Comparison of ENCODE assay signal across 27 cellular contexts in genomic region chr15:40295297-40295696, GRCh38. TPM values are rescaled to one million over a fixed set of nuclear protein-coding genes. Genes with fewer than 3 reads are reported as not detected.
DNase-seq lines count a peak whose midpoint lies in the region; ATAC-seq, FAIRE-seq and TF ChIP-seq lines count a peak whose summit lies in the region.
"Had no signal": no experiment of that assay in that cellular context is flagged by ENCODE, and none has a peak within 500 bp of the region (broad histone marks: within the 10 kb centered on the region; RNA-seq: fewer than 3 reads in every experiment).

No MANE protein-coding gene starts in this region.

- peak; percentile 15 for DNase-seq in GM20000 (ENCODE audit: low spot score)
- DNase-seq in HTR-8/SVneo (ENCODE audit: insufficient read length, low spot score), result no peak
- DNase-seq in H1 (ENCODE audit: low read depth in 1 of 2, low spot score in 2 of 2), result no peak
- DNase-seq in trophoblast cell, result no peak
- no peak for DNase-seq in kidney glomerular epithelial cell (lab: John Stamatoyannopoulos, UW)
- no peak for DNase-seq in T-cell
- DNase-seq in NCI-H1436 treated with DMSO at 0.1 percent for 48 hours (lab: John Stamatoyannopoulos, UW), result no peak
- DNase-seq: Caco-2; CD4-positive, alpha-beta memory T cell; DMS 273 treated with DMSO at 0.1 percent for 48 hours; HFFc6; IMR-90; MV-4-11; NCI-H1105 treated with DMSO at 0.1 percent for 48 hours; NCI-H1694; NCI-H2081 treated with DMSO at 0.1 percent for 48 hours; NCI-H2171 treated with DMSO at 0.1 percent for 48 hours; NCI-H526; Peyer's patch had no signal

- TF ChIP-seq EP300 in H1 (IDR thresholded peaks at IDR 0.05; ENCODE audit: borderline replicate concordance in 1 of 2, low read depth in 2 of 2, low read length in 2 of 2), result no peak

- H3K18ac ChIP-seq in H1 (ENCODE audit: extremely low read depth, low read length), result no peak overlapping the region
- H3K18ac ChIP-seq in trophoblast cell (ENCODE audit: low read length), result no peak overlapping the region

- H3K4me1 ChIP-seq in H1 (replicated peaks in 1 of 4; ENCODE audit: control insufficient read depth in 3 of 4, insufficient read depth in 4 of 4, low read length in 3 of 4) (peaks cover 0 to 15% (median 10%) of the 10 kb centered on the region in 4 experiments; a peak in 4 of 7 replicates), trophoblast cell (ENCODE audit: control insufficient read depth in 1 of 2, insufficient read depth in 2 of 2, low read length in 2 of 2) (peaks cover 15 to 24% of the 10 kb centered on the region in 2 experiments)
- H3K4me1 ChIP-seq: SJCRH30 had no signal

- H4K91ac ChIP-seq in H1 (replicated peaks; ENCODE audit: insufficient read length, low read length) (no peak overlapping the region), trophoblast cell (ENCODE audit: low read depth, low read length) (no peak overlapping the region)

- H2AFZ ChIP-seq in H1 (ENCODE audit: low read length) (no peak overlapping the region), trophoblast cell (ENCODE audit: insufficient read depth, low read length, poor library complexity) (no peak overlapping the region)

- H4K5ac ChIP-seq in H1 (ENCODE audit: insufficient read length, low read depth, low read length), result no peak overlapping the region

- H3K4me3 Mint-ChIP-seq in T-cell, result no peak overlapping the region
- H3K4me3 Mint-ChIP-seq: CD4-positive, alpha-beta memory T cell; HFFc6 had no signal

- H3K36me3 ChIP-seq in H1 (ENCODE audit: control insufficient read depth in 2 of 4, insufficient read depth in 4 of 4, low read length in 3 of 4), result no peaks in the 10 kb centered on the region
- no peaks in the 10 kb centered on the region for H3K36me3 ChIP-seq in trophoblast cell (ENCODE audit: control insufficient read depth in 1 of 2, insufficient read depth in 2 of 2, low read length in 2 of 2)
- H3K36me3 ChIP-seq: Peyer's patch, SJCRH30 had no signal

- H3K27ac ChIP-seq in H1 (ENCODE audit: low read depth, low read length) (no peak overlapping the region), trophoblast cell (ENCODE audit: low read depth, low read length) (no peak overlapping the region)
- H3K27ac ChIP-seq: BLaER1 treated with 17β-estradiol and CSF1 and Interleukin-3, amounts not matched to agents 10 nM and 100 nM; HL-60; Peyer's patch; SJCRH30 had no signal

- H2BK5ac ChIP-seq in H1 (ENCODE audit: low read depth, low read length) (no peak overlapping the region), trophoblast cell (ENCODE audit: low read depth, low read length, poor library complexity) (no peak overlapping the region)

- no peak for TF ChIP-seq RAD21 in H1 (IDR thresholded peaks at IDR 0.05 in 1 of 2, conservative IDR thresholded peaks at IDR 0.05 in 1 of 2; ENCODE audit: low read depth in 2 of 2, low read length in 2 of 2)

- H3K79me1 ChIP-seq in H1 (ENCODE audit: low read depth, low read length) (no peaks in the 10 kb centered on the region), trophoblast cell (ENCODE audit: low read length) (peaks cover 3% of the 10 kb centered on the region)

- H3K23ac ChIP-seq in H1 (ENCODE audit: insufficient read length), result no peak overlapping the region
- H3K23ac ChIP-seq in trophoblast cell (ENCODE audit: low read length), result no peak overlapping the region

- WGBS in H1 (ENCODE audit: extremely low coverage in 1 of 2, insufficient coverage in 1 of 2, insufficient read length in 1 of 2, insufficient replicate concordance in 2 of 2, low coverage in 1 of 2, low lambda C conversion rate in 2 of 2, missing lambda C conversion rate in 1 of 2), 2 experiments, result 100% methylated on average over 1 of the region's 1 CpG; no CpG with 5 or more reads in 1 of the 2 experiments
- WGBS in trophoblast cell (ENCODE audit: extremely low coverage, insufficient coverage, insufficient read length), result no CpG with 5 or more reads among the region's 1 CpG

- no peak overlapping the region for H3K4me3 ChIP-seq in H1 (ENCODE audit: extremely low read depth in 1 of 4, insufficient read depth in 2 of 4, low read depth in 3 of 4, low read length in 4 of 4)
- peak overlapping the region; percentile 24 for H3K4me3 ChIP-seq in trophoblast cell (ENCODE audit: low read depth, low read length)
- H3K4me3 ChIP-seq: BLaER1 treated with 17β-estradiol and CSF1 and Interleukin-3, amounts not matched to agents 10 nM and 100 nM; Peyer's patch; SJCRH30 had no signal

- H4K20me1 ChIP-seq in H1 (replicated peaks in 1 of 2; ENCODE audit: control insufficient read depth in 1 of 2, insufficient read depth in 2 of 2, low read length in 2 of 2), result peaks cover 0 to 1% of the 10 kb centered on the region in 2 experiments

- H3K27me3 ChIP-seq in H1 (replicated peaks in 1 of 4; ENCODE audit: control insufficient read depth in 3 of 4, extremely low read depth in 1 of 4, insufficient read depth in 3 of 4, low read length in 3 of 4) (peaks cover 13 to 36% (median 26%) of the 10 kb centered on the region in 4 experiments; a peak in 6 of 7 replicates), trophoblast cell (ENCODE audit: insufficient read depth, low read length) (peaks cover 16% of the 10 kb centered on the region)
- H3K27me3 ChIP-seq: BLaER1 treated with 17β-estradiol and CSF1 and Interleukin-3, amounts not matched to agents 10 nM and 100 nM; Peyer's patch; SJCRH30 had no signal

- no peak overlapping the region for H3K56ac ChIP-seq in H1 (replicated peaks; ENCODE audit: insufficient read length, low read depth, low read length)

- H2BK15ac ChIP-seq in H1 (ENCODE audit: low read length), result no peak overlapping the region

- no peak overlapping the region for H4K8ac ChIP-seq in H1 (ENCODE audit: extremely low read depth, insufficient read depth, low read length)
- no peak overlapping the region for H4K8ac ChIP-seq in trophoblast cell (ENCODE audit: low read depth, low read length)

- H3K4ac ChIP-seq in H1 (replicated peaks; ENCODE audit: insufficient read length, low read depth, low read length) (no peak overlapping the region), trophoblast cell (ENCODE audit: low read depth, low read length) (no peak overlapping the region)

- POLR2A ChIA-PET in H1 (lab: Charles Lee; ENCODE audit: partially characterized antibody), result interaction anchor here (0.7 to 1.6 kb wide), 4 partner anchors 9 to 19 kb away, joined by 3 to 4 read pairs (median 3); partner anchors contain the start of gene ANKRD63
- POLR2A ChIA-PET in T-cell (lab: Charles Lee), result no interaction called here

- H3K4me1 Mint-ChIP-seq in T-cell, result no peaks in the 10 kb centered on the region

- no peak overlapping the region for H3K4me2 ChIP-seq in H1 (ENCODE audit: insufficient read depth in 1 of 2, low read depth in 2 of 2, low read length in 2 of 2)
- H3K4me2 ChIP-seq in trophoblast cell (ENCODE audit: low read length), result no peak overlapping the region

- CTCF ChIA-PET in H1 (lab: Charles Lee; ENCODE audit: partially characterized antibody), result interaction anchor here (0.8 to 16.2 kb wide), 7 partner anchors 9 to 213 kb away, joined by 3 to 518 read pairs (median 3); partner anchors contain the start of genes CCDC9B, INAFM2, PAK6 and PLCB2
- CTCF ChIA-PET in T-cell (lab: Charles Lee), result no interaction called here

- H2BK120ac ChIP-seq in H1 (replicated peaks; ENCODE audit: low read depth, low read length) (no peak overlapping the region), trophoblast cell (ENCODE audit: insufficient read depth, low read length, poor library complexity) (no peak overlapping the region)

- H3K9me3 Mint-ChIP-seq in T-cell, result no peaks in the 10 kb centered on the region

- peaks cover 39% of the 10 kb centered on the region for H3K36me3 Mint-ChIP-seq in T-cell

- TF ChIP-seq POLR2A in H1 (IDR thresholded peaks at IDR 0.05; ENCODE audit: control extremely low read depth in 1 of 2, low read depth in 2 of 2, low read length in 2 of 2), result no peak

- peaks cover 3% of the 10 kb centered on the region; the same call in 1 of the 2 replicates for H3K23me2 ChIP-seq in H1 (ENCODE audit: low read depth, low read length)

- ATAC-seq in GM21529 (IDR thresholded peaks at IDR 0.05; ENCODE audit: unreplicated experiment) (no peak), T-cell (replicated peaks in 1 of 4) (no peak)

- H2AK5ac ChIP-seq in H1 (ENCODE audit: low read depth, low read length), result no peak overlapping the region
- H2AK5ac ChIP-seq in trophoblast cell (ENCODE audit: low read length), result no peak overlapping the region

- no peaks in the 10 kb centered on the region for H3K27me3 Mint-ChIP-seq in T-cell
- H3K27me3 Mint-ChIP-seq: CD4-positive, alpha-beta memory T cell had no signal

- H2BK12ac ChIP-seq in H1 (ENCODE audit: low read depth, low read length) (peak overlapping the region; percentile 63; the same call in 1 of the 2 replicates), trophoblast cell (ENCODE audit: low read length) (no peak overlapping the region)

- H3K27ac Mint-ChIP-seq in T-cell, result no peak overlapping the region
- H3K27ac Mint-ChIP-seq: HFFc6 had no signal

- no peak for TF ChIP-seq CTCF in GM20000 (IDR thresholded peaks at IDR 0.05; ENCODE audit: extremely low read depth, missing control alignments)
- TF ChIP-seq CTCF in H1 (IDR thresholded peaks at IDR 0.05; ENCODE audit: control extremely low read depth in 1 of 3, insufficient read depth in 1 of 3, low read depth in 1 of 3, low read length in 3 of 3), result no peak

- no peak overlapping the region for H2BK20ac ChIP-seq in H1 (ENCODE audit: low read length)

- H3K14ac ChIP-seq in H1 (ENCODE audit: insufficient read length), result no peak overlapping the region
- H3K14ac ChIP-seq in trophoblast cell (ENCODE audit: low read length), result no peak overlapping the region

- FAIRE-seq in HTR-8/SVneo (lab: Jason Lieb, UNC), result peak; percentile 40
- no peak for FAIRE-seq in H1 (lab: Jason Lieb, UNC)
- FAIRE-seq: H54 had no signal

- H3K79me2 ChIP-seq in H1 (ENCODE audit: control insufficient read depth in 1 of 2, insufficient read depth in 2 of 2, low read length in 2 of 2) (no peaks in the 10 kb centered on the region), trophoblast cell (ENCODE audit: control insufficient read depth, insufficient read depth, low read length, poor library complexity) (no peaks in the 10 kb centered on the region)

- 0 out of 4 replicates have a peak, but pooled peaks cover 0 to under 1% of the 10 kb centered on the region in 2 experiments for H3K9me3 ChIP-seq in H1 (ENCODE audit: insufficient read depth in 2 of 2, low read depth in 1 of 2, low read length in 1 of 2)
- peaks cover 8% of the 10 kb centered on the region for H3K9me3 ChIP-seq in trophoblast cell (ENCODE audit: insufficient read depth, low read depth, low read length)
- H3K9me3 ChIP-seq: Caco-2 had no signal

- H4K12ac ChIP-seq in trophoblast cell (ENCODE audit: low read depth, low read length), result no peak overlapping the region

- H3K9ac ChIP-seq in H1 (replicated peaks in 1 of 4; ENCODE audit: extremely low read depth in 1 of 4, low read depth in 3 of 4, low read length in 3 of 4) (no peak overlapping the region), trophoblast cell (ENCODE audit: low read length) (peak overlapping the region; percentile 23)

RNA-seq across cellular contexts. Expression of gene ANKRD63, which starts 12.4 kb away (rescaled TPM):
- total RNA-seq in H1 (2021; fragmentation: NEBNext Ultra II Directional; extraction: Animal tissue kit (Norgen Biotek cat#: 25700)), result 0.26 TPM in 1 of 2 replicates, not detected in the other
- 0.16 and 0.18 TPM in 2 replicates for polyA plus RNA-seq in H1 (2011; rRNA removed)
- 0.22 TPM for polyA plus RNA-seq in H1 (2011; cell fraction: cytosol; rRNA removed)
- polyA plus RNA-seq in H1 (2011; cell fraction: nucleus; rRNA removed), result 0.94 TPM
- polyA plus RNA-seq in H1 (2012, experiment 1 of 2), result 0.16 to 0.21 TPM in 2 of 4 replicates, not detected in the others
- polyA plus RNA-seq in H1 (2012, experiment 2 of 2), result not detected
- polyA plus RNA-seq in H1 (2013, experiment 1 of 2), result not detected
- 0.04 TPM for polyA plus RNA-seq in H1 (2013, experiment 2 of 2)
- polyA minus RNA-seq in H1 (2011; rRNA and poly(A)+ RNA removed), result not detected in 2 replicates
- polyA minus RNA-seq in H1 (2011; cell fraction: cytosol; rRNA and poly(A)+ RNA removed), result not detected
- 2.1 TPM for polyA minus RNA-seq in H1 (2011; cell fraction: nucleus; rRNA and poly(A)+ RNA removed)
- 0.15 and 0.21 TPM in 2 replicates for polyA plus RNA-seq in trophoblast cell (2013)
- under 1 TPM in 2 of 5 donors, not detected in 3; 0.23 to 0.38 TPM for total RNA-seq in T-cell
- total RNA-seq: CD4-positive, alpha-beta memory T cell; HFFc6; HT1080; IMR-90; OCI-LY7; Peyer's patch had no signal
- polyA plus RNA-seq: CD4-positive, alpha-beta memory T cell; IMR-90 had no signal

RNA-seq across cellular contexts. Expression of gene PLCB2, which starts 12.4 kb away (rescaled TPM):
- total RNA-seq in H1 (2021; fragmentation: NEBNext Ultra II Directional; extraction: Animal tissue kit (Norgen Biotek cat#: 25700)), result 8.4 and 9.4 TPM in 2 replicates
- polyA plus RNA-seq in H1 (2011; rRNA removed), result 7.2 and 11.3 TPM in 2 replicates
- 10.7 TPM for polyA plus RNA-seq in H1 (2011; cell fraction: cytosol; rRNA removed)
- 30.4 TPM for polyA plus RNA-seq in H1 (2011; cell fraction: nucleus; rRNA removed)
- 4.1 to 10.7 TPM (median 7.5 TPM) in 4 replicates for polyA plus RNA-seq in H1 (2012, experiment 1 of 2)
- 4.1 TPM for polyA plus RNA-seq in H1 (2012, experiment 2 of 2)
- polyA plus RNA-seq in H1 (2013, experiment 1 of 2), result 7.0 TPM
- 7.6 TPM for polyA plus RNA-seq in H1 (2013, experiment 2 of 2)
- 6.1 and 6.2 TPM in 2 replicates for polyA minus RNA-seq in H1 (2011; rRNA and poly(A)+ RNA removed)
- polyA minus RNA-seq in H1 (2011; cell fraction: cytosol; rRNA and poly(A)+ RNA removed), result 3.7 TPM
- 20.0 TPM for polyA minus RNA-seq in H1 (2011; cell fraction: nucleus; rRNA and poly(A)+ RNA removed)
- 1.1 and 1.5 TPM in 2 replicates for polyA plus RNA-seq in trophoblast cell (2013)
- total RNA-seq in T-cell, result 100 to 1,000 TPM; 242 to 293 (median 245) TPM

RNA-seq across cellular contexts. Expression of gene INAFM2, which starts 28.2 kb away (rescaled TPM):
- total RNA-seq in H1 (2021; fragmentation: NEBNext Ultra II Directional; extraction: Animal tissue kit (Norgen Biotek cat#: 25700)), result 35.1 and 38.2 TPM in 2 replicates
- polyA plus RNA-seq in H1 (2011; rRNA removed), result 9.6 and 15.3 TPM in 2 replicates
- polyA plus RNA-seq in H1 (2011; cell fraction: cytosol; rRNA removed), result 11.9 TPM
- polyA plus RNA-seq in H1 (2011; cell fraction: nucleus; rRNA removed), result 9.2 TPM
- polyA plus RNA-seq in H1 (2012, experiment 1 of 2), result 16.0 to 31.4 TPM (median 18.6 TPM) in 4 replicates
- 19.4 TPM for polyA plus RNA-seq in H1 (2012, experiment 2 of 2)
- polyA plus RNA-seq in H1 (2013, experiment 1 of 2), result 39.7 TPM
- 42.5 TPM for polyA plus RNA-seq in H1 (2013, experiment 2 of 2)
- polyA minus RNA-seq in H1 (2011; rRNA and poly(A)+ RNA removed), result 8.6 and 10.5 TPM in 2 replicates
- 10.1 TPM for polyA minus RNA-seq in H1 (2011; cell fraction: cytosol; rRNA and poly(A)+ RNA removed)
- polyA minus RNA-seq in H1 (2011; cell fraction: nucleus; rRNA and poly(A)+ RNA removed), result 14.0 TPM
- 35.8 and 37.5 TPM in 2 replicates for polyA plus RNA-seq in trophoblast cell (2013)
- total RNA-seq in T-cell, result 10 to 100 TPM in 1 of 5 donors, 1 to 10 TPM in 4; 5.5 to 10.9 (median 6.4) TPM

RNA-seq across cellular contexts. Expression of gene CCDC9B, which starts 45.4 kb away (rescaled TPM):
- 0.33 and 0.78 TPM in 2 replicates for total RNA-seq in H1 (2021; fragmentation: NEBNext Ultra II Directional; extraction: Animal tissue kit (Norgen Biotek cat#: 25700))
- 0.45 and 0.63 TPM in 2 replicates for polyA plus RNA-seq in H1 (2011; rRNA removed)
- 0.10 TPM for polyA plus RNA-seq in H1 (2011; cell fraction: cytosol; rRNA removed)
- polyA plus RNA-seq in H1 (2011; cell fraction: nucleus; rRNA removed), result 0.73 TPM
- 0.62 to 1.1 TPM (median 0.85 TPM) in 4 replicates for polyA plus RNA-seq in H1 (2012, experiment 1 of 2)
- 0.25 TPM for polyA plus RNA-seq in H1 (2012, experiment 2 of 2)
- polyA plus RNA-seq in H1 (2013, experiment 1 of 2), result 0.71 TPM
- polyA plus RNA-seq in H1 (2013, experiment 2 of 2), result 0.50 TPM
- polyA minus RNA-seq in H1 (2011; rRNA and poly(A)+ RNA removed), result 0.22 and 0.50 TPM in 2 replicates
- 0.66 TPM for polyA minus RNA-seq in H1 (2011; cell fraction: cytosol; rRNA and poly(A)+ RNA removed)
- 1.8 TPM for polyA minus RNA-seq in H1 (2011; cell fraction: nucleus; rRNA and poly(A)+ RNA removed)
- 0.15 and 0.31 TPM in 2 replicates for polyA plus RNA-seq in trophoblast cell (2013)
- total RNA-seq in T-cell, result 1 to 10 TPM in 4 of 5 donors, under 1 TPM in 1; 0.80 to 2.2 (median 1.7) TPM

RNA-seq across cellular contexts. Expression of gene PHGR1, which starts 55.5 kb away (rescaled TPM):
- not detected in 2 replicates for total RNA-seq in H1 (2021; fragmentation: NEBNext Ultra II Directional; extraction: Animal tissue kit (Norgen Biotek cat#: 25700))
- polyA plus RNA-seq in H1 (2011; rRNA removed), result not detected in 2 replicates
- not detected for polyA plus RNA-seq in H1 (2011; cell fraction: cytosol; rRNA removed)
- polyA plus RNA-seq in H1 (2011; cell fraction: nucleus; rRNA removed), result not detected
- not detected in 4 replicates for polyA plus RNA-seq in H1 (2012, experiment 1 of 2)
- polyA plus RNA-seq in H1 (2012, experiment 2 of 2), result not detected
- polyA plus RNA-seq in H1 (2013, experiment 1 of 2), result not detected
- not detected for polyA plus RNA-seq in H1 (2013, experiment 2 of 2)
- not detected in 2 replicates for polyA minus RNA-seq in H1 (2011; rRNA and poly(A)+ RNA removed)
- polyA minus RNA-seq in H1 (2011; cell fraction: cytosol; rRNA and poly(A)+ RNA removed), result not detected
- polyA minus RNA-seq in H1 (2011; cell fraction: nucleus; rRNA and poly(A)+ RNA removed), result not detected
- polyA plus RNA-seq in trophoblast cell (2013), result not detected in 2 replicates
- under 1 TPM in 1 of 5 donors, not detected in 4; 0.70 TPM for total RNA-seq in T-cell
- total RNA-seq: CD4-positive, alpha-beta memory T cell; G401; HFFc6; HT1080; IMR-90; OCI-LY7; SJCRH30 had no signal
- polyA plus RNA-seq: CD4-positive, alpha-beta memory T cell; IMR-90 had no signal

Comparison
In these comparisons a context has a peak if more than half of its experiments do, and no peak if none do; other contexts are left out.
1. RNA of gene PLCB2, which starts 12.4 kb away (total RNA-seq): 242 to 293 TPM in T-cell; 8.4 to 9.4 TPM in H1; every median in the first group is over 10 times any median in the second.